In the genomic region with DNA sequence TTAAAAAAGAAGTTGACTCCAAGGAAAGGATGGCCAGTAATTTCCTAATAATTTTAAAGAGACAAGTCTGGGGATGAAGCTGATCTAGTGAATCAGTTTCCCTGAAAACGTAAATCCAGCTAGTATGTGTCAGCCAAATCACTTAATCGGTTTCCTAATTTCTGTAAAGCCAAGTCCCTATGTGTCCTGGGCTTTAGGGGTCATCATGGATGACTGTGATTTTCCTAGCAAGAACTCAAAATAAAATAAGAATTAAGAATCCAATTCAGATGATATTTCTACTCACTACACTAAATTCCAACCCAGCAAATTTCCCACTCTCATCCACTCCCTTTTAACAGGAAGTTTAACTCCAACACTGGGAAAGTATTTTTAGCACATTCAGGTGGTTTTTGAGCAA, we compare ENCODE assay signal across 8 cellular contexts. TPM values are rescaled to one million over a fixed set of nuclear protein-coding genes. Genes with fewer than 3 reads are reported as not detected.
DNase-seq lines count a peak whose midpoint lies in the region; ATAC-seq, FAIRE-seq and TF ChIP-seq lines count a peak whose summit lies in the region.

No MANE protein-coding gene starts in this region.

- in situ Hi-C loops in transverse colon (cut with MboI; ENCODE audit: low pct_ligation_motif_present in 1 of 4, low pct_unique_long_range_greater_than_20kb in 1 of 4, low sequenced_read_pairs in 3 of 4): loop anchor here in 1 of 4 donors (25.0 kb wide), 1 partner anchor 196 kb away; a partner anchor contains a TSS

- no peak overlapping the region for H4K91ac ChIP-seq in mesenchymal stem cell (ENCODE audit: low read length)

- H2BK120ac ChIP-seq in mesenchymal stem cell (ENCODE audit: low read depth, low read length): peak overlapping the region; percentile 34

- H3K36me3 ChIP-seq in mesenchymal stem cell (ENCODE audit: control insufficient read depth in 1 of 2, insufficient read depth in 2 of 2, low read depth in 1 of 2, low read length in 2 of 2) (peaks cover 0 to 22% of the 10 kb centered on the region in 2 experiments), transverse colon (no peaks in the 10 kb centered on the region)

- peak overlapping the region; percentile 87 to 90 for H3K4me3 Mint-ChIP-seq in activated T-cell treated with anti-CD3 and anti-CD28 coated beads, Interleukin-2, amount 50 U/mL, for 72 hours

- 43% methylated on average over 1 of the region's 2 CpGs for WGBS in mesenchymal stem cell
- WGBS in transverse colon (ENCODE audit: low coverage in 1 of 2), 2 donors: 57% methylated on average over 2 of the region's 2 CpGs

- peaks cover 4% of the 10 kb centered on the region for H3K79me1 ChIP-seq in mesenchymal stem cell (replicated peaks; ENCODE audit: low read length, poor library complexity, severe bottlenecking)

- TF ChIP-seq POLR2A in transverse colon (IDR thresholded peaks at IDR 0.05) (no peak), GM12891 (IDR thresholded peaks at IDR 0.05; ENCODE audit: low read depth, low read length) (no peak)

- H3K27me3 ChIP-seq in mesenchymal stem cell (ENCODE audit: control insufficient read depth in 1 of 2, insufficient read depth in 1 of 2, low read length in 2 of 2) (no peaks in the 10 kb centered on the region), transverse colon (no peaks in the 10 kb centered on the region)

- H2AFZ ChIP-seq in mesenchymal stem cell (ENCODE audit: low read depth, low read length): no peak overlapping the region

- H3K4me3 ChIP-seq in cardiac fibroblast (replicated peaks in 1 of 2; ENCODE audit: low read depth in 2 of 2, low read length in 2 of 2) (no peak overlapping the region), mesenchymal stem cell (ENCODE audit: insufficient read depth in 1 of 2, low read depth in 1 of 2, low read length in 2 of 2) (no peak overlapping the region), transverse colon (peak overlapping the region in 1 of 4 donors; percentile 40)

- H3K9ac ChIP-seq in mesenchymal stem cell (ENCODE audit: low read length): peak overlapping the region; percentile 76

- H3K36me3 Mint-ChIP-seq in activated T-cell treated with anti-CD3 and anti-CD28 coated beads, Interleukin-2, amount 50 U/mL, for 72 hours (ENCODE audit: insufficient read depth in 2 of 2): peaks cover 13 to 22% of the 10 kb centered on the region in 2 donors

- H3K9me3 ChIP-seq in mesenchymal stem cell (ENCODE audit: control insufficient read depth, low read length) (no peaks in the 10 kb centered on the region), transverse colon (no peaks in the 10 kb centered on the region)

- H3K4me1 ChIP-seq in mesenchymal stem cell (ENCODE audit: control insufficient read depth, insufficient read depth, low read depth, low read length) (no peaks in the 10 kb centered on the region), transverse colon (peaks cover 16 to 73% (median 47%) of the 10 kb centered on the region in 4 donors)

- no peak overlapping the region for H3K14ac ChIP-seq in mesenchymal stem cell (ENCODE audit: low read length in 2 of 2)

- no peak overlapping the region for H3K27ac ChIP-seq in mesenchymal stem cell (ENCODE audit: low read length, poor library complexity, severe bottlenecking)
- H3K27ac ChIP-seq in transverse colon: peak overlapping the region; percentile 69 to 82 (median 75)

- no peak overlapping the region for H3K4me2 ChIP-seq in mesenchymal stem cell (ENCODE audit: low read length, poor library complexity, severe bottlenecking)

- H3K23ac ChIP-seq in mesenchymal stem cell (ENCODE audit: low read length in 2 of 2): no peak overlapping the region

- TF ChIP-seq CTCF in cardiac fibroblast (IDR thresholded peaks at IDR 0.05; ENCODE audit: low read depth, low read length) (no peak), transverse colon (IDR thresholded peaks at IDR 0.05) (no peak)

- no peak overlapping the region for H2BK5ac ChIP-seq in mesenchymal stem cell (ENCODE audit: low read depth, low read length, poor library complexity, severe bottlenecking)

- H2AK5ac ChIP-seq in mesenchymal stem cell (ENCODE audit: low read length, severe bottlenecking): no peak overlapping the region

- H3K9me3 Mint-ChIP-seq in activated T-cell treated with anti-CD3 and anti-CD28 coated beads, Interleukin-2, amount 50 U/mL, for 72 hours: no peaks in the 10 kb centered on the region

- H3K4ac ChIP-seq in mesenchymal stem cell (ENCODE audit: low read depth in 1 of 2, low read length in 2 of 2): no peak overlapping the region

- no peaks in the 10 kb centered on the region for H3K27me3 Mint-ChIP-seq in activated T-cell treated with anti-CD3 and anti-CD28 coated beads, Interleukin-2, amount 50 U/mL, for 72 hours (ENCODE audit: low read depth)

- no peak for TF ChIP-seq EP300 in transverse colon (IDR thresholded peaks at IDR 0.05; ENCODE audit: low read depth)

- H3K18ac ChIP-seq in mesenchymal stem cell (ENCODE audit: low read depth in 1 of 2, low read length in 2 of 2): no peak overlapping the region

- H2BK12ac ChIP-seq in mesenchymal stem cell (ENCODE audit: low read length in 2 of 2): no peak overlapping the region

- ATAC-seq in activated T-cell treated with anti-CD3 and anti-CD28 coated beads, Interleukin-2, amount 50 U/mL, for 72 hours (replicated peaks in 1 of 2): no peak

- intact Hi-C loops in transverse colon (cut with DNase I; ENCODE audit: low total_unique reads) (no loop called here), head of caudate nucleus (cut with DNase I) (loop anchor here (10.0 kb wide), 1 partner anchor 72 kb away; no protein-coding TSS in a partner anchor)

- H2BK15ac ChIP-seq in mesenchymal stem cell (ENCODE audit: low read depth, poor library complexity, severe bottlenecking): no peak overlapping the region

- H4K8ac ChIP-seq in mesenchymal stem cell (ENCODE audit: low read length): no peak overlapping the region

- H3K4me1 Mint-ChIP-seq in activated T-cell treated with anti-CD3 and anti-CD28 coated beads, Interleukin-2, amount 50 U/mL, for 72 hours (ENCODE audit: low read depth): peaks cover 62% of the 10 kb centered on the region

- no peak for DNase-seq in activated T-cell treated with anti-CD3 and anti-CD28 coated beads, Interleukin-2, amount 50 U/mL, for 72 hours
- no peak for DNase-seq in activated T-cell treated with anti-CD3 and anti-CD28 coated beads, Interleukin-2, amount 50 U/mL, for 1 hour
- peak; percentile 33 to 57 for DNase-seq in cardiac fibroblast (ENCODE audit: low read depth in 2 of 2)
- DNase-seq in mesenchymal stem cell: peak; percentile 56
- DNase-seq in transverse colon: no peak
- no peak for DNase-seq in head of caudate nucleus
- no peak for DNase-seq in NCI-H510A (lab: John Stamatoyannopoulos, UW)
- no peak for DNase-seq in GM12891 (ENCODE audit: insufficient read length, low spot score)

- FAIRE-seq in GM12891 (lab: Jason Lieb, UNC): no peak

- H3K27ac Mint-ChIP-seq in activated T-cell treated with anti-CD3 and anti-CD28 coated beads, Interleukin-2, amount 50 U/mL, for 72 hours: peak overlapping the region; percentile 100

TF ChIP-seq in GM12891, 5 proteins besides CTCF, POLR2A, EP300 and RAD21:
- TF ChIP-seq POLR2AphosphoS5 (IDR thresholded peaks at IDR 0.05; ENCODE audit: low read depth, low read length): no peak
- no peak for TF ChIP-seq PAX5 (IDR thresholded peaks at IDR 0.05; ENCODE audit: insufficient read depth, low read length, severe bottlenecking)
- no peak for TF ChIP-seq POU2F2 (IDR thresholded peaks at IDR 0.05; ENCODE audit: low read depth, low read length)
- no peak for TF ChIP-seq SPI1 (IDR thresholded peaks at IDR 0.05; ENCODE audit: low read depth, low read length)
- TF ChIP-seq TAF1 (IDR thresholded peaks at IDR 0.05; ENCODE audit: low read depth, low read length): no peak

RNA-seq across cellular contexts. Expression of a gene that starts 35.8 kb away (rescaled TPM):
- 100 to 1,000 TPM; 106 to 117 TPM for total RNA-seq in activated T-cell treated with anti-CD3 and anti-CD28 coated beads, Interleukin-2, amount 50 U/mL, for 72 hours
- 50.1 TPM for polyA plus RNA-seq in mesenchymal stem cell (2013, experiment 1 of 2)
- polyA plus RNA-seq in mesenchymal stem cell (2013, experiment 2 of 2): 49.3 TPM
- total RNA-seq in transverse colon: 100 to 1,000 TPM in 3 of 4 donors, 10 to 100 TPM in 1; 38.0 to 123 (median 105) TPM
- polyA plus RNA-seq in GM12891 (2012; ENCODE audit: low read depth, missing spikeins): 30.2 TPM

Comparison
In these comparisons a context has a peak if more than half of its experiments do, and no peak if none do; other contexts are left out.
1. DNase-seq: peak in cardiac fibroblast (2 of 2) and mesenchymal stem cell (single experiment); none in activated T-cell treated with anti-CD3 and anti-CD28 coated beads, Interleukin-2, amount 50 U/mL, for 72 hours (0 of 2), activated T-cell treated with anti-CD3 and anti-CD28 coated beads, Interleukin-2, amount 50 U/mL, for 1 hour (single experiment), transverse colon (single experiment), head of caudate nucleus (0 of 42), NCI-H510A (single experiment) and GM12891 (single experiment).